9 cellular contexts compared by ENCODE assay signal in the genomic region with DNA sequence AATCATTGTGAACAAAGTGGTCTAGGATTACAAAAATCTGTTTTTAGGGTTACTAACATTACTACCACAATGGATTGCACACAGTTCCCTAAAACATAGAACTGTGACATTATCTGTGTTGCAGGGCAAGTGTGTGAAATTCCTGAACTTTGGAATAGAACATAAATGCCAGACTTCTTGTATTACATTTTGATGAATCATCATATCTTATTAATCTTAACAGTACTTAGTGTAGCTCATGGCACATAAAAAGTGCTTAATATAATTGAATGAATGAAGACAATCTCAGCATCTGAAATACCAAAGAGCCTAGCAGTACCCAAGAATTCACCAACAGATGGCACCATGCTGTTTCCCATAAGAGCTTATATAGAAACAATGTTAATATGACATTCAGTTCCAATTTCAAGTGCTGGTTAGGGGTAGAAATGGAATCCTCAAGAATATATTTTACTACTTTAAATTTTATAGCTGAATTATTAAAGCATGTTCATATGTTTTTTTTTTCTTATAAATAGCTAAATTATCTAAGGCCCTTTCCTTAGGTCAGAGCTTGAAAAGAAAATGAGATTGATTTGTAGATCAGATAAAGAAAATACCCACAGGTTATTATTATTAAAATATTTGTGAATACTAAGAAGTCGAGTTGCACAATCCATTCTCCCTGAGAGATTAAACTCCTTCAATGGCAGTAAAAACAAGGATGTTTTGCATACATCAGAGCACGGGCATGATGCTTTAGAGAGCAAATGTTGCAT. TPM values are rescaled to one million over a fixed set of nuclear protein-coding genes. Genes with fewer than 3 reads are reported as not detected.
DNase-seq lines count a peak whose midpoint lies in the region; ATAC-seq, FAIRE-seq and TF ChIP-seq lines count a peak whose summit lies in the region.
"Had no signal": no experiment of that assay in that cellular context is flagged by ENCODE, and none has a peak within 500 bp of the region (broad histone marks: within the 10 kb centered on the region; RNA-seq: fewer than 3 reads in every experiment).

No MANE protein-coding gene starts in this region.

- TF ChIP-seq CTCF in CD8-positive, alpha-beta T cell (IDR thresholded peaks at IDR 0.05) = peak; percentile 23

- peak; percentile 59 for FAIRE-seq in GM19239 (lab: Jason Lieb, UNC)

- H3K27me3 Mint-ChIP-seq in CD8-positive, alpha-beta T cell (ENCODE audit: low read depth) = peaks cover 10% of the 10 kb centered on the region

- H3K4me3 Mint-ChIP-seq in CD8-positive, alpha-beta T cell = no peak overlapping the region

- no peaks in the 10 kb centered on the region for H3K9me3 ChIP-seq in CD8-positive, alpha-beta T cell (ENCODE audit: low read length)

- POLR2A ChIA-PET in CD8-positive, alpha-beta T cell (lab: Charles Lee) = interaction anchor here (0.6 kb wide), 1 partner anchor 200 kb away, joined by 3 read pairs; no protein-coding TSS in a partner anchor

- H3K36me3 ChIP-seq in CD8-positive, alpha-beta T cell (ENCODE audit: insufficient read depth, low read length) = no peaks in the 10 kb centered on the region

- H3K27me3 ChIP-seq in CD8-positive, alpha-beta T cell (ENCODE audit: insufficient read depth, low read length) = no peaks in the 10 kb centered on the region

- H3K4me3 ChIP-seq in CD8-positive, alpha-beta T cell (ENCODE audit: low read depth, low read length) = no peak overlapping the region
- H3K4me3 ChIP-seq: lung had no signal

- no peak for ATAC-seq in CD8-positive, alpha-beta T cell

- no peaks in the 10 kb centered on the region for H3K36me3 Mint-ChIP-seq in CD8-positive, alpha-beta T cell

- H3K9me3 Mint-ChIP-seq in CD8-positive, alpha-beta T cell = no peaks in the 10 kb centered on the region

- no peak overlapping the region for H3K27ac Mint-ChIP-seq in CD8-positive, alpha-beta T cell

- H3K4me1 ChIP-seq in CD8-positive, alpha-beta T cell (ENCODE audit: insufficient read depth, low read length) = no peaks in the 10 kb centered on the region

- CTCF ChIA-PET in CD8-positive, alpha-beta T cell (lab: Charles Lee) = interaction anchor here (1.0 to 2.1 kb wide), 2 partner anchors 148 to 496 kb away, joined by 4 to 6 read pairs; no protein-coding TSS in a partner anchor

- DNase-seq in CD8-positive, alpha-beta T cell = no peak
- DNase-seq in GM19239 (ENCODE audit: insufficient read length, low spot score) (peak; percentile 40), MV-4-11 (lab: John Stamatoyannopoulos, UW) (peak; percentile 25), astrocyte of the hippocampus (ENCODE audit: low read depth, low spot score) (peak; percentile 74), iris pigment epithelial cell (ENCODE audit: low read depth) (peak; percentile 57), occipital lobe (lab: John Stamatoyannopoulos, UW) (no peak), NCI-H446 treated with DMSO at 0.1 percent for 48 hours (lab: John Stamatoyannopoulos, UW) (no peak)
- no peak for DNase-seq in activated effector memory CD4-positive, alpha-beta T cell treated with Interleukin-2 at 50 U/mL for 16 hours

- intact Hi-C loops in CD8-positive, alpha-beta T cell (cut with DNase I, micrococcal nuclease) = loop anchor here (1.0 to 10.0 kb wide), 2 partner anchors 493 to 494 kb away; no protein-coding TSS in a partner anchor

- H3K27ac ChIP-seq in CD8-positive, alpha-beta T cell (ENCODE audit: low read depth, low read length) = no peak overlapping the region

- no peaks in the 10 kb centered on the region for H3K4me1 Mint-ChIP-seq in CD8-positive, alpha-beta T cell (ENCODE audit: low read depth)

RNA-seq across cellular contexts. Expression of a gene that starts 25.8 kb away (rescaled TPM):
- not detected for total RNA-seq in CD8-positive, alpha-beta T cell
- 0.16 TPM for total RNA-seq in occipital lobe

Comparison
In these comparisons a context has a peak if more than half of its experiments do, and no peak if none do; other contexts are left out.
1. DNase-seq: peak in GM19239 (single experiment), MV-4-11 (single experiment), astrocyte of the hippocampus (single experiment) and iris pigment epithelial cell (single experiment); none in CD8-positive, alpha-beta T cell (0 of 7), occipital lobe (single experiment), NCI-H446 treated with DMSO at 0.1 percent for 48 hours (single experiment) and activated effector memory CD4-positive, alpha-beta T cell treated with Interleukin-2 at 50 U/mL for 16 hours (single experiment).